ENCODE assay signal across 10 cellular contexts in genomic region chr17:43359469-43360105, GRCh38. TPM values are rescaled to one million over a fixed set of nuclear protein-coding genes. Genes with fewer than 3 reads are reported as not detected.
DNase-seq lines count a peak whose midpoint lies in the region; ATAC-seq, FAIRE-seq and TF ChIP-seq lines count a peak whose summit lies in the region.
"Had no signal": no experiment of that assay in that cellular context is flagged by ENCODE, and none has a peak within 500 bp of the region (broad histone marks: within the 10 kb centered on the region; RNA-seq: fewer than 3 reads in every experiment).

No MANE protein-coding gene starts in this region.

- peaks cover 27% of the 10 kb centered on the region for H3K4me1 ChIP-seq in mammary epithelial cell (ENCODE audit: insufficient read depth, low read length)

- no peak for FAIRE-seq in H54 (lab: Jason Lieb, UNC)
- FAIRE-seq: K562 had no signal

- in situ Hi-C loops in mammary epithelial cell (cut with MboI; ENCODE audit: low sequenced_read_pairs in 2 of 2), result no loop called here

- no peaks in the 10 kb centered on the region for H3K36me3 ChIP-seq in mammary epithelial cell (ENCODE audit: insufficient read depth, low read length)

- no peak overlapping the region for H2AFZ ChIP-seq in mammary epithelial cell (ENCODE audit: low read depth, low read length)

- peak overlapping the region; percentile 93 to 96 (median 95) for H3K4me3 Mint-ChIP-seq in IgD-negative memory B cell
- H3K4me3 Mint-ChIP-seq in naive thymus-derived CD8-positive, alpha-beta T cell, result peak overlapping the region; percentile 85 to 96 (median 94)

- intact Hi-C loops in mammary epithelial cell (cut with micrococcal nuclease), result no loop called here

- TF ChIP-seq POLR2A in H54 (IDR thresholded peaks at IDR 0.05; ENCODE audit: low read depth, low read length), result no peak

- 88% methylated on average over 12 of the region's 17 CpGs for WGBS in mammary epithelial cell (ENCODE audit: low coverage, missing lambda C conversion rate)

- DNase-seq in AG04450 (ENCODE audit: low read depth, low spot score) (no peak), mammary epithelial cell (no peak), H54 (ENCODE audit: insufficient read length, low spot score) (no peak), left lobe of liver (ENCODE audit: low spot score) (no peak), occipital lobe (lab: John Stamatoyannopoulos, UW) (no peak)
- DNase-seq in naive thymus-derived CD8-positive, alpha-beta T cell, result no peak
- DNase-seq: retina had no signal

- no peaks in the 10 kb centered on the region for H3K27me3 Mint-ChIP-seq in IgD-negative memory B cell
- H3K27me3 Mint-ChIP-seq in naive thymus-derived CD8-positive, alpha-beta T cell, result peaks cover 0 to 4% (median 0%) of the 10 kb centered on the region in 5 donors

- no peaks in the 10 kb centered on the region for H3K36me3 Mint-ChIP-seq in IgD-negative memory B cell
- no peaks in the 10 kb centered on the region for H3K36me3 Mint-ChIP-seq in naive thymus-derived CD8-positive, alpha-beta T cell

- no peaks in the 10 kb centered on the region for H3K27me3 ChIP-seq in AG04450 (ENCODE audit: control insufficient read depth, insufficient read depth, low read length)
- no peaks in the 10 kb centered on the region for H3K27me3 ChIP-seq in mammary epithelial cell (ENCODE audit: insufficient read depth, low read length)

- TF ChIP-seq CTCF in AG04450 (IDR thresholded peaks at IDR 0.05; ENCODE audit: low read depth, low read length) (no peak), mammary epithelial cell (conservative IDR thresholded peaks at IDR 0.05 in 1 of 2, IDR thresholded peaks at IDR 0.05 in 1 of 2; ENCODE audit: extremely low read depth in 1 of 2, insufficient read depth in 1 of 2, low read depth in 1 of 2, low read length in 2 of 2) (no peak)

- peak overlapping the region; percentile 87 for H3K27ac ChIP-seq in AG04450 (ENCODE audit: low read depth, low read length)
- peak overlapping the region; percentile 81 for H3K27ac ChIP-seq in mammary epithelial cell (ENCODE audit: insufficient read depth, low read depth, low read length)

- no TSS peak for BruUV-seq in mammary epithelial cell (replicated peaks; lab: Mats Ljungman, UMichigan)

- H3K79me2 ChIP-seq in mammary epithelial cell (ENCODE audit: insufficient read depth, low read length), result no peaks in the 10 kb centered on the region

- H3K9ac ChIP-seq in mammary epithelial cell (ENCODE audit: insufficient read depth, low read length), result peak overlapping the region; percentile 75

- peaks cover 0 to 3% (median 0%) of the 10 kb centered on the region in 3 donors for H3K9me3 Mint-ChIP-seq in IgD-negative memory B cell
- H3K9me3 Mint-ChIP-seq in naive thymus-derived CD8-positive, alpha-beta T cell, result no peaks in the 10 kb centered on the region

- H3K4me1 Mint-ChIP-seq in IgD-negative memory B cell, result peaks cover 0 to 11% (median 4%) of the 10 kb centered on the region in 3 donors
- H3K4me1 Mint-ChIP-seq in naive thymus-derived CD8-positive, alpha-beta T cell, result peaks cover 29 to 56% (median 43%) of the 10 kb centered on the region in 4 donors

- H3K4me2 ChIP-seq in mammary epithelial cell (ENCODE audit: insufficient read depth, low read depth, low read length), result peak overlapping the region; percentile 69

- POLR2A ChIA-PET in AG04450 (lab: Yijun Ruan, JAX), result interaction anchor here (1.2 kb wide), 1 partner anchor 8 kb away, joined by 3 read pairs; no protein-coding TSS in a partner anchor
- POLR2A ChIA-PET in naive thymus-derived CD8-positive, alpha-beta T cell (lab: Charles Lee), result interaction anchor here (0.8 to 16.7 kb wide), 18 partner anchors 9 to 971 kb away, joined by 3 to 755 read pairs (median 21); partner anchors contain the start of genes ARL4D, DHX8, IFI35 and NBR1

- no peaks in the 10 kb centered on the region for H4K20me1 ChIP-seq in mammary epithelial cell (ENCODE audit: insufficient read depth, low read length)

- CTCF ChIA-PET in AG04450 (lab: Charles Lee), result interaction anchor here (1.2 to 2.2 kb wide), 2 partner anchors 35 to 124 kb away, joined by 3 to 6 read pairs; partner anchors contain the start of gene DHX8
- CTCF ChIA-PET in mammary epithelial cell (lab: Charles Lee; ENCODE audit: low non-redundant PET), result no interaction called here

- peak overlapping the region; percentile 58 for H3K4me3 ChIP-seq in AG04450 (ENCODE audit: low read depth, low read length)
- peak overlapping the region in 2 of 3 experiments; percentile 40 to 50 for H3K4me3 ChIP-seq in mammary epithelial cell (replicated peaks in 1 of 3; ENCODE audit: insufficient read depth in 1 of 3, low read depth in 2 of 3, low read length in 3 of 3)
- H3K4me3 ChIP-seq: K562 had no signal

- dilution Hi-C loops in mammary epithelial cell (cut with HindIII; ENCODE audit: low sequenced_read_pairs), result no loop called here

- peaks cover 8% of the 10 kb centered on the region for H3K9me3 ChIP-seq in AG04450 (ENCODE audit: control insufficient read depth, insufficient read depth, low read length)
- H3K9me3 ChIP-seq in mammary epithelial cell (replicated peaks; ENCODE audit: insufficient read depth, low read length), result no peaks in the 10 kb centered on the region

- ATAC-seq in naive thymus-derived CD8-positive, alpha-beta T cell, result no peak
- ATAC-seq in HG03159 (IDR thresholded peaks at IDR 0.05; ENCODE audit: unreplicated experiment), result no peak
- no peak for ATAC-seq in left lobe of liver
- ATAC-seq: K562 had no signal

- peak overlapping the region; percentile 96 to 100 (median 100) for H3K27ac Mint-ChIP-seq in IgD-negative memory B cell
- peak overlapping the region; percentile 98 to 100 (median 100) for H3K27ac Mint-ChIP-seq in naive thymus-derived CD8-positive, alpha-beta T cell

RNA-seq across cellular contexts. Expression of gene ARL4D, which starts 39.2 kb away (rescaled TPM):
- 15.0 and 16.5 TPM in 2 replicates for polyA plus RNA-seq in AG04450 (2011; rRNA removed)
- polyA minus RNA-seq in AG04450 (2011; rRNA and poly(A)+ RNA removed), result 14.9 and 15.4 TPM in 2 replicates
- 3.4 TPM for polyA plus RNA-seq in IgD-negative memory B cell
- total RNA-seq in mammary epithelial cell, result 100 to 1,000 TPM in 1 of 2 donors, 10 to 100 TPM in 1; 59.1 to 112 TPM
- polyA plus RNA-seq in mammary epithelial cell, result 43.2 TPM
- polyA minus RNA-seq in mammary epithelial cell, result 43.4 TPM
- 1 to 10 TPM; 1.6 to 2.4 TPM for total RNA-seq in naive thymus-derived CD8-positive, alpha-beta T cell
- 1 to 10 TPM; 1.1 to 3.2 (median 2.2) TPM for polyA plus RNA-seq in naive thymus-derived CD8-positive, alpha-beta T cell
- 15.4 TPM for total RNA-seq in left lobe of liver
- 46.5 TPM for total RNA-seq in occipital lobe
